1 cellular context compared by ENCODE assay signal in genomic region chr3:11720220-11721113, GRCh38.
TF ChIP-seq lines count a peak whose summit lies in the region.

No MANE protein-coding gene starts in this region.

TF ChIP-seq in HepG2, 621 proteins besides CTCF, POLR2A, EP300 and RAD21 (continued from another document and continues in another):
- peak; percentile 65; the same call in 1 of the 2 replicates for TF ChIP-seq ZNF574 (CRISPR knock-in tag; IDR thresholded peaks at IDR 0.05)
- TF ChIP-seq KDM5B (CRISPR knock-in tag; IDR thresholded peaks at IDR 0.05; ENCODE audit: borderline replicate concordance) = peak; percentile 58
- TF ChIP-seq ZNF446 (CRISPR knock-in tag; IDR thresholded peaks at IDR 0.05) = peak; percentile 9; the same call in 1 of the 2 replicates
- TF ChIP-seq MBNL3 (CRISPR knock-in tag; conservative IDR thresholded peaks at IDR 0.05) = no peak
- TF ChIP-seq ZNF562 (CRISPR knock-in tag; IDR thresholded peaks at IDR 0.05; ENCODE audit: borderline replicate concordance) = no peak
- peak; percentile 42; the same call in 1 of the 2 replicates for TF ChIP-seq SPEN (CRISPR knock-in tag; IDR thresholded peaks at IDR 0.05; ENCODE audit: low read depth)
- TF ChIP-seq ZNF816 (CRISPR knock-in tag; IDR thresholded peaks at IDR 0.05; ENCODE audit: borderline replicate concordance) = peak; percentile 61; the same call in 1 of the 2 replicates
- TF ChIP-seq ZNF232 (CRISPR knock-in tag; IDR thresholded peaks at IDR 0.05; ENCODE audit: borderline replicate concordance) = peak; percentile 58; the same call in 1 of the 2 replicates
- TF ChIP-seq ETS1 (CRISPR knock-in tag; IDR thresholded peaks at IDR 0.05) = 0 out of 2 replicates have a peak, but pooled peaks have one; percentile 47
- peak; percentile 16; the same call in 1 of the 2 replicates for TF ChIP-seq PATZ1 (CRISPR knock-in tag; IDR thresholded peaks at IDR 0.05)
- peak; percentile 17; the same call in 1 of the 2 replicates for TF ChIP-seq ZBTB7B (CRISPR knock-in tag; IDR thresholded peaks at IDR 0.05)
- TF ChIP-seq GABPB1 (CRISPR knock-in tag; IDR thresholded peaks at IDR 0.05) = peak; percentile 65
- TF ChIP-seq ZNF605 (CRISPR knock-in tag; IDR thresholded peaks at IDR 0.05) = 0 out of 2 replicates have a peak, but pooled peaks have one; percentile 21
- TF ChIP-seq TCF12 (IDR thresholded peaks at IDR 0.05) = no peak
- no peak for TF ChIP-seq TCF12 (CRISPR knock-in tag; IDR thresholded peaks at IDR 0.05)
- peak; percentile 66; the same call in 1 of the 2 replicates for TF ChIP-seq PHF21A (CRISPR knock-in tag; IDR thresholded peaks at IDR 0.05)
- TF ChIP-seq BCL3 (CRISPR knock-in tag; IDR thresholded peaks at IDR 0.05) = peak; percentile 76; the same call in 1 of the 2 replicates
- TF ChIP-seq ADNP (CRISPR knock-in tag; IDR thresholded peaks at IDR 0.05) = no peak
- 0 out of 4 replicates have a peak, but pooled peaks of 1 of the 2 experiments have one; percentile 23 for TF ChIP-seq KLF16 (CRISPR knock-in tag; IDR thresholded peaks at IDR 0.05)
- TF ChIP-seq KAT8 (CRISPR knock-in tag; IDR thresholded peaks at IDR 0.05) = 0 out of 2 replicates have a peak, but pooled peaks have one; percentile 16
- peak; percentile 15; the same call in 1 of the 2 replicates for TF ChIP-seq NCOA2 (CRISPR knock-in tag; IDR thresholded peaks at IDR 0.05)
- TF ChIP-seq ZNF337 (CRISPR knock-in tag; IDR thresholded peaks at IDR 0.05; ENCODE audit: borderline replicate concordance, low read depth) = no peak
- peak; percentile 91 for TF ChIP-seq ZBTB43 (CRISPR knock-in tag; conservative IDR thresholded peaks at IDR 0.05)
- TF ChIP-seq JUNB (CRISPR knock-in tag; IDR thresholded peaks at IDR 0.05; ENCODE audit: borderline replicate concordance) = 0 out of 2 replicates have a peak, but pooled peaks have one; percentile 44
- TF ChIP-seq E2F1 (CRISPR knock-in tag; IDR thresholded peaks at IDR 0.05) = peak; percentile 27; the same call in 1 of the 2 replicates
- TF ChIP-seq CBFB (CRISPR knock-in tag; IDR thresholded peaks at IDR 0.05) = no peak
- TF ChIP-seq ARNTL (CRISPR knock-in tag; IDR thresholded peaks at IDR 0.05) = 0 out of 2 replicates have a peak, but pooled peaks have one; percentile 12
- TF ChIP-seq RNF2 (conservative IDR thresholded peaks at IDR 0.05; ENCODE audit: low read depth) = peak; percentile 78; the same call in 1 of the 2 replicates
- no peak for TF ChIP-seq KLF11 (CRISPR knock-in tag; IDR thresholded peaks at IDR 0.05)
- peak; percentile 74; the same call in 1 of the 2 replicates for TF ChIP-seq ZNF274 (CRISPR knock-in tag; IDR thresholded peaks at IDR 0.05)
- no peak for TF ChIP-seq ZFP62 (CRISPR knock-in tag; IDR thresholded peaks at IDR 0.05)
- TF ChIP-seq MTF2 (CRISPR knock-in tag; IDR thresholded peaks at IDR 0.05; ENCODE audit: borderline replicate concordance) = peak; percentile 50; the same call in 1 of the 2 replicates
- TF ChIP-seq SP5 (CRISPR knock-in tag; IDR thresholded peaks at IDR 0.05; ENCODE audit: borderline replicate concordance, low read depth) = 0 out of 2 replicates have a peak, but pooled peaks have one; percentile 29
- peak; percentile 38; the same call in 1 of the 2 replicates for TF ChIP-seq TFDP2 (CRISPR knock-in tag; IDR thresholded peaks at IDR 0.05)
- TF ChIP-seq TFDP1 (CRISPR knock-in tag; IDR thresholded peaks at IDR 0.05; ENCODE audit: borderline replicate concordance) = peak; percentile 82; the same call in 1 of the 2 replicates
- no peak for TF ChIP-seq ZNF510 (CRISPR knock-in tag; IDR thresholded peaks at IDR 0.05; ENCODE audit: low read depth)
- no peak for TF ChIP-seq NR2F6 (IDR thresholded peaks at IDR 0.05)
- TF ChIP-seq NR2F6 (CRISPR knock-in tag; IDR thresholded peaks at IDR 0.05) = 0 out of 2 replicates have a peak, but pooled peaks have one; percentile 15
- TF ChIP-seq DNMT3B (CRISPR knock-in tag; conservative IDR thresholded peaks at IDR 0.05) = no peak
- TF ChIP-seq SNAI1 (CRISPR knock-in tag; IDR thresholded peaks at IDR 0.05; ENCODE audit: borderline replicate concordance) = 0 out of 2 replicates have a peak, but pooled peaks have one; percentile 46
- TF ChIP-seq IRX3 (CRISPR knock-in tag; IDR thresholded peaks at IDR 0.05; ENCODE audit: borderline replicate concordance, low read depth) = no peak
- TF ChIP-seq ZNF616 (CRISPR knock-in tag; IDR thresholded peaks at IDR 0.05; ENCODE audit: low read depth) = no peak
- TF ChIP-seq IKZF1 (IDR thresholded peaks at IDR 0.05) = no peak
- peak; percentile 88 for TF ChIP-seq ZNF687 (CRISPR knock-in tag; IDR thresholded peaks at IDR 0.05)
- TF ChIP-seq MEF2D (CRISPR knock-in tag; IDR thresholded peaks at IDR 0.05) = 0 out of 2 replicates have a peak, but pooled peaks have one; percentile 36
- peak; percentile 84 for TF ChIP-seq IKZF4 (CRISPR knock-in tag; IDR thresholded peaks at IDR 0.05; ENCODE audit: borderline replicate concordance, low read depth, not compliant biosample characterization)
- TF ChIP-seq GATAD1 (CRISPR knock-in tag; IDR thresholded peaks at IDR 0.05) = 0 out of 2 replicates have a peak, but pooled peaks have one; percentile 16
- 0 out of 2 replicates have a peak, but pooled peaks have one; percentile 30 for TF ChIP-seq ZNF792 (CRISPR knock-in tag; IDR thresholded peaks at IDR 0.05)
